Comparison of ENCODE assay signal across 8 cellular contexts in genomic region chr11:2156416-2157182, GRCh38. TPM values are rescaled to one million over a fixed set of nuclear protein-coding genes. Genes with fewer than 3 reads are reported as not detected.
DNase-seq lines count a peak whose midpoint lies in the region; ATAC-seq, FAIRE-seq and TF ChIP-seq lines count a peak whose summit lies in the region.

No MANE protein-coding gene starts in this region.

- intact Hi-C loops in HepG2 (cut with micrococcal nuclease; ENCODE audit: unreplicated experiment): loop anchor here (1.0 kb wide), 1 partner anchor 319 kb away; no protein-coding TSS in a partner anchor

- H3K4me1 ChIP-seq in HepG2 (ENCODE audit: insufficient read depth, low read length): peaks cover 8% of the 10 kb centered on the region

- H3K79me2 ChIP-seq in HepG2 (ENCODE audit: insufficient read depth, low read length): no peaks in the 10 kb centered on the region

- no peak overlapping the region for H2AFZ ChIP-seq in HepG2 (ENCODE audit: low read length)

- TF ChIP-seq RAD21 in HepG2 (CRISPR knock-in tag; IDR thresholded peaks at IDR 0.05): peak; percentile 91

- no peak for TF ChIP-seq POLR2A in HepG2 (IDR thresholded peaks at IDR 0.05; ENCODE audit: insufficient read depth in 1 of 2, low read depth in 2 of 2, low read length in 2 of 2)

- POLR2A ChIA-PET in HepG2 (lab: Yijun Ruan, JAX): interaction anchor here (1.2 kb wide), 1 partner anchor 465 kb away, joined by 3 read pairs; no protein-coding TSS in a partner anchor

- no peak overlapping the region for H3K27ac ChIP-seq in HepG2 (ENCODE audit: extremely low read length, insufficient read depth, low read length)

- no peaks in the 10 kb centered on the region for H4K20me1 ChIP-seq in HepG2 (ENCODE audit: insufficient read depth, low read length)

- DNase-seq in M059J (ENCODE audit: low read depth) (peak; percentile 65), cerebellum (ENCODE audit: low spot score) (peak; percentile 71), HepG2 (ENCODE audit: low spot score) (peak; percentile 42), DMS114 treated with DMSO at 0.1 percent for 48 hours (lab: John Stamatoyannopoulos, UW; ENCODE audit: unreplicated experiment) (no peak)
- peak; percentile 40 to 49 for DNase-seq in activated CD4-positive, alpha-beta T cell treated with anti-CD3 and anti-CD28 coated beads for 24 hours (ENCODE audit: low read depth in 2 of 2)
- DNase-seq in stimulated activated CD8-positive, alpha-beta memory T cell treated with anti-CD3 and anti-CD28 coated beads, Interleukin-2, amount 100 ng/mL, for 48 hours (ENCODE audit: low read depth in 2 of 2): peak; percentile 37 to 63

- no TSS peak for BruUV-seq in HepG2 (replicated peaks; lab: Mats Ljungman, UMichigan)

- TF ChIP-seq CTCF in HepG2 (CRISPR knock-in tag; IDR thresholded peaks at IDR 0.05): peak; percentile 96

- H3K9me3 ChIP-seq in HepG2 (ENCODE audit: low read length): no peaks in the 10 kb centered on the region

- whole genome bisulfite sequencing in HepG2 (ENCODE audit: low lambda C conversion rate): 0% methylated on average over 1 of the region's 19 CpGs

- FAIRE-seq in G401.6 (lab: Jason Lieb, UNC): peak; percentile 51
- FAIRE-seq in HepG2 (lab: Jason Lieb, UNC): peak; percentile 39

- ATAC-seq in HepG2: peak; percentile 75
- ATAC-seq in HG02571 (IDR thresholded peaks at IDR 0.05; ENCODE audit: unreplicated experiment): no peak

- TF ChIP-seq EP300 in HepG2 (IDR thresholded peaks at IDR 0.05; ENCODE audit: low read depth in 2 of 2, low read length in 2 of 2) (no peak), HepG2 (CRISPR knock-in tag; IDR thresholded peaks at IDR 0.05; ENCODE audit: borderline replicate concordance) (no peak)

- H3K9ac ChIP-seq in HepG2 (ENCODE audit: insufficient read depth, low read depth, low read length): no peak overlapping the region

- CTCF ChIA-PET in HepG2 (lab: Yijun Ruan, JAX; ENCODE audit: low intra/inter-chr PET ratio, low total read pairs): interaction anchor here (1.0 to 2.2 kb wide), 10 partner anchors 120 to 528 kb away, joined by 3 to 10 read pairs (median 4); no protein-coding TSS in a partner anchor

- in situ Hi-C loops in HepG2 (cut with HindIII; ENCODE audit: extremely low pct_ligation_motif_present, low pct_unique_long_range_greater_than_20kb): no loop called here

- H3K27me3 ChIP-seq in HepG2 (ENCODE audit: control insufficient read depth in 1 of 2, insufficient read depth in 2 of 2, low read length in 2 of 2): peaks cover 23 to 65% of the 10 kb centered on the region in 2 experiments

- H3K4me2 ChIP-seq in HepG2 (ENCODE audit: low read depth, low read length): no peak overlapping the region

- H3K4me3 ChIP-seq in HepG2 (replicated peaks in 1 of 3; ENCODE audit: insufficient read depth in 1 of 3, low read depth in 2 of 3, low read length in 3 of 3): no peak overlapping the region

- H3K36me3 ChIP-seq in HepG2 (replicated peaks in 1 of 2; ENCODE audit: control insufficient read depth in 1 of 2, insufficient read depth in 2 of 2, low read length in 2 of 2): no peaks in the 10 kb centered on the region

TF ChIP-seq in HepG2, 621 proteins besides CTCF, POLR2A, EP300 and RAD21 (continues in another document):
- 0 out of 2 replicates have a peak, but pooled peaks have one; percentile 29 for TF ChIP-seq ZNF788 (CRISPR knock-in tag; IDR thresholded peaks at IDR 0.05; ENCODE audit: borderline replicate concordance)
- no peak for TF ChIP-seq BRD4 (CRISPR knock-in tag; IDR thresholded peaks at IDR 0.05)
- no peak for TF ChIP-seq ZNF709 (CRISPR knock-in tag; IDR thresholded peaks at IDR 0.05)
- no peak for TF ChIP-seq ZFP82 (CRISPR knock-in tag; IDR thresholded peaks at IDR 0.05; ENCODE audit: borderline replicate concordance)
- TF ChIP-seq HCFC1 (IDR thresholded peaks at IDR 0.05; ENCODE audit: low read depth, low read length): no peak
- TF ChIP-seq ZNF891 (CRISPR knock-in tag; IDR thresholded peaks at IDR 0.05): peak; percentile 68; the same call in 1 of the 2 replicates
- TF ChIP-seq ZNF343 (CRISPR knock-in tag; IDR thresholded peaks at IDR 0.05): no peak
- TF ChIP-seq U2AF1 (optimal IDR thresholded peaks at IDR 0.05; ENCODE audit: low read depth, low read length): no peak

RNA-seq across cellular contexts. Expression of gene INS, which starts 4.4 kb away (rescaled TPM):
- total RNA-seq in M059J (2014; rRNA removed; shearing (Covaris generic)): not detected in 2 replicates
- total RNA-seq in cerebellum (not detected), HepG2 (2016; rRNA removed; fragmentation: Illumina TruSeq; extraction: Trizol) (not detected in 2 replicates)
- not detected in 2 replicates for total RNA-seq in HepG2 (2016; cell fraction: cytosol; rRNA removed; fragmentation: Illumina TruSeq; extraction: Trizol; ENCODE audit: low read depth)
- not detected in 2 replicates for total RNA-seq in HepG2 (2016; cell fraction: insoluble cytoplasmic fraction; rRNA removed; fragmentation: Illumina TruSeq; extraction: Trizol)
- total RNA-seq in HepG2 (2016; cell fraction: membrane; rRNA removed; fragmentation: Illumina TruSeq; extraction: Trizol): not detected in 2 replicates
- not detected in 2 replicates for total RNA-seq in HepG2 (2016; cell fraction: nucleus; rRNA removed; fragmentation: Illumina TruSeq; extraction: Trizol)
- not detected in 2 replicates for polyA plus RNA-seq in HepG2 (2011; rRNA removed)
- not detected in 2 replicates for polyA plus RNA-seq in HepG2 (2011; cell fraction: cytosol; rRNA removed)
- not detected in 2 replicates for polyA plus RNA-seq in HepG2 (2011; cell fraction: nucleus; rRNA removed)
- not detected in 2 replicates for polyA plus RNA-seq in HepG2 (2012)
- not detected in 2 replicates for polyA plus RNA-seq in HepG2 (2016; cell fraction: cytosol; fragmentation: Illumina TruSeq; extraction: Trizol; ENCODE audit: low read depth)
- not detected in 2 replicates for polyA plus RNA-seq in HepG2 (2016; cell fraction: insoluble cytoplasmic fraction; fragmentation: Illumina TruSeq; extraction: Trizol; ENCODE audit: low read depth)
- not detected in 2 replicates for polyA plus RNA-seq in HepG2 (2016; cell fraction: membrane; fragmentation: Illumina TruSeq; extraction: Trizol; ENCODE audit: low read depth)
- not detected in 2 replicates for polyA plus RNA-seq in HepG2 (2016; cell fraction: nucleus; fragmentation: Illumina TruSeq; extraction: Trizol; ENCODE audit: insufficient read depth, low read depth)
- polyA minus RNA-seq in HepG2 (2011; rRNA and poly(A)+ RNA removed; ENCODE audit: low replicate concordance): not detected in 2 replicates
- not detected in 2 replicates for polyA minus RNA-seq in HepG2 (2011; cell fraction: cytosol; rRNA and poly(A)+ RNA removed)
- not detected in 2 replicates for polyA minus RNA-seq in HepG2 (2011; cell fraction: nucleus; rRNA and poly(A)+ RNA removed)

RNA-seq across cellular contexts. Expression of gene TH, which starts 15.0 kb away (rescaled TPM):
- 0.07 TPM in 1 of 2 replicates, not detected in the other for total RNA-seq in M059J (2014; rRNA removed; shearing (Covaris generic))
- total RNA-seq in cerebellum: 0.54 TPM
- total RNA-seq in HepG2 (2016; rRNA removed; fragmentation: Illumina TruSeq; extraction: Trizol): not detected in 2 replicates
- total RNA-seq in HepG2 (2016; cell fraction: cytosol; rRNA removed; fragmentation: Illumina TruSeq; extraction: Trizol; ENCODE audit: low read depth): not detected in 2 replicates
- not detected in 2 replicates for total RNA-seq in HepG2 (2016; cell fraction: insoluble cytoplasmic fraction; rRNA removed; fragmentation: Illumina TruSeq; extraction: Trizol)
- not detected in 2 replicates for total RNA-seq in HepG2 (2016; cell fraction: membrane; rRNA removed; fragmentation: Illumina TruSeq; extraction: Trizol)
- not detected in 2 replicates for total RNA-seq in HepG2 (2016; cell fraction: nucleus; rRNA removed; fragmentation: Illumina TruSeq; extraction: Trizol)
- polyA plus RNA-seq in HepG2 (2011; rRNA removed): 0.36 and 0.42 TPM in 2 replicates
- 0.08 and 0.15 TPM in 2 replicates for polyA plus RNA-seq in HepG2 (2011; cell fraction: cytosol; rRNA removed)
- polyA plus RNA-seq in HepG2 (2011; cell fraction: nucleus; rRNA removed): 3.1 and 4.3 TPM in 2 replicates
- polyA plus RNA-seq in HepG2 (2012): not detected in 2 replicates
- polyA plus RNA-seq in HepG2 (2016; cell fraction: cytosol; fragmentation: Illumina TruSeq; extraction: Trizol; ENCODE audit: low read depth): not detected in 2 replicates
- polyA plus RNA-seq in HepG2 (2016; cell fraction: insoluble cytoplasmic fraction; fragmentation: Illumina TruSeq; extraction: Trizol; ENCODE audit: low read depth): not detected in 2 replicates
- polyA plus RNA-seq in HepG2 (2016; cell fraction: membrane; fragmentation: Illumina TruSeq; extraction: Trizol; ENCODE audit: low read depth): not detected in 2 replicates
- not detected in 2 replicates for polyA plus RNA-seq in HepG2 (2016; cell fraction: nucleus; fragmentation: Illumina TruSeq; extraction: Trizol; ENCODE audit: insufficient read depth, low read depth)
- polyA minus RNA-seq in HepG2 (2011; rRNA and poly(A)+ RNA removed; ENCODE audit: low replicate concordance): not detected in 2 replicates
- not detected in 2 replicates for polyA minus RNA-seq in HepG2 (2011; cell fraction: cytosol; rRNA and poly(A)+ RNA removed)
- polyA minus RNA-seq in HepG2 (2011; cell fraction: nucleus; rRNA and poly(A)+ RNA removed): not detected in 2 replicates

RNA-seq across cellular contexts. Expression of gene IGF2, which starts 17.4 kb away (rescaled TPM):
- 0.02 and 0.07 TPM in 2 replicates for total RNA-seq in M059J (2014; rRNA removed; shearing (Covaris generic))
- 65.1 TPM for total RNA-seq in cerebellum
- 79.1 and 138 TPM in 2 replicates for total RNA-seq in HepG2 (2016; rRNA removed; fragmentation: Illumina TruSeq; extraction: Trizol)
- 150 and 154 TPM in 2 replicates for total RNA-seq in HepG2 (2016; cell fraction: cytosol; rRNA removed; fragmentation: Illumina TruSeq; extraction: Trizol; ENCODE audit: low read depth)
- 71.0 and 125 TPM in 2 replicates for total RNA-seq in HepG2 (2016; cell fraction: insoluble cytoplasmic fraction; rRNA removed; fragmentation: Illumina TruSeq; extraction: Trizol)
- 362 and 363 TPM in 2 replicates for total RNA-seq in HepG2 (2016; cell fraction: membrane; rRNA removed; fragmentation: Illumina TruSeq; extraction: Trizol)
- total RNA-seq in HepG2 (2016; cell fraction: nucleus; rRNA removed; fragmentation: Illumina TruSeq; extraction: Trizol): 89.6 and 109 TPM in 2 replicates
- 254 and 379 TPM in 2 replicates for polyA plus RNA-seq in HepG2 (2011; rRNA removed)
- polyA plus RNA-seq in HepG2 (2011; cell fraction: cytosol; rRNA removed): 454 and 616 TPM in 2 replicates
- 839 and 1,149 TPM in 2 replicates for polyA plus RNA-seq in HepG2 (2011; cell fraction: nucleus; rRNA removed)
- polyA plus RNA-seq in HepG2 (2012): 4,210 and 4,559 TPM in 2 replicates
- 341 and 387 TPM in 2 replicates for polyA plus RNA-seq in HepG2 (2016; cell fraction: cytosol; fragmentation: Illumina TruSeq; extraction: Trizol; ENCODE audit: low read depth)
- polyA plus RNA-seq in HepG2 (2016; cell fraction: insoluble cytoplasmic fraction; fragmentation: Illumina TruSeq; extraction: Trizol; ENCODE audit: low read depth): 1,191 and 1,950 TPM in 2 replicates
- polyA plus RNA-seq in HepG2 (2016; cell fraction: membrane; fragmentation: Illumina TruSeq; extraction: Trizol; ENCODE audit: low read depth): 1,798 and 2,413 TPM in 2 replicates
- 949 and 1,082 TPM in 2 replicates for polyA plus RNA-seq in HepG2 (2016; cell fraction: nucleus; fragmentation: Illumina TruSeq; extraction: Trizol; ENCODE audit: insufficient read depth, low read depth)
- 0.19 and 781 TPM in 2 replicates for polyA minus RNA-seq in HepG2 (2011; rRNA and poly(A)+ RNA removed; ENCODE audit: low replicate concordance)
- polyA minus RNA-seq in HepG2 (2011; cell fraction: cytosol; rRNA and poly(A)+ RNA removed): 811 and 1,353 TPM in 2 replicates
- 170 and 248 TPM in 2 replicates for polyA minus RNA-seq in HepG2 (2011; cell fraction: nucleus; rRNA and poly(A)+ RNA removed)

Comparison
In these comparisons a context has a peak if more than half of its experiments do, and no peak if none do; other contexts are left out.
1. RNA of gene IGF2, which starts 17.4 kb away (total RNA-seq): 71.0 to 363 TPM in HepG2 and 65.1 TPM in cerebellum (single experiment); 0.02 to 0.07 TPM in M059J; every median in the first group is over 10 times any median in the second.